7 cellular contexts compared by ENCODE assay signal in genomic region chr20:25602914-25603309, GRCh38. TPM values are rescaled to one million over a fixed set of nuclear protein-coding genes. Genes with fewer than 3 reads are reported as not detected.
A peak's percentile ranks its signal among the peaks of the same experiment; 100 is the strongest.
DNase-seq lines count a peak whose midpoint lies in the region; ATAC-seq and TF ChIP-seq lines count a peak whose summit lies in the region.
"Not testable (repeated sequence)": the region's sequence is repeated elsewhere in the genome, so short reads cannot be mapped to it uniquely, and the experiment has no call there.

No MANE protein-coding gene starts in this region.

- H3K4me3 ChIP-seq in liver (ENCODE audit: low read depth in 1 of 3, low read length in 3 of 3), result not testable (repeated sequence)

- TF ChIP-seq CTCF in WTC11 (IDR thresholded peaks at IDR 0.05); liver (IDR thresholded peaks at IDR 0.05; ENCODE audit: low read depth, low read length, missing input control): not testable (repeated sequence)

- not testable (repeated sequence) for H3K4me1 ChIP-seq in liver (ENCODE audit: control insufficient read depth in 4 of 4, insufficient read depth in 4 of 4, low read length in 3 of 4)

- not testable (repeated sequence) for DNase-seq in WTC11 (ENCODE audit: low spot score); activated CD4-positive, alpha-beta T cell treated with anti-CD3 and anti-CD28 coated beads, Interleukin-2, amount 10 ng/mL, durations not matched to agents 24 days and 14 days; activated T-cell treated with anti-CD3 and anti-CD28 coated beads, Interleukin-2, amount 50 U/mL, for 72 hours; activated naive CD4-positive, alpha-beta T cell treated with anti-CD3 and anti-CD28 coated beads, Interleukin-2, amount 50 U/mL, for 72 hours (ENCODE audit: low spot score in 2 of 2); stimulated activated effector memory CD8-positive, alpha-beta T cell treated with anti-CD3 and anti-CD28 coated beads, Interleukin-12 subunit alpha, Interleukin-12 subunit beta, amount 100 ng/mL, for 72 hours (ENCODE audit: low spot score in 2 of 2)

- TF ChIP-seq RAD21 in liver (IDR thresholded peaks at IDR 0.05), result not testable (repeated sequence)

- peak overlapping the region; percentile 62 to 79 for H3K27ac ChIP-seq in liver (ENCODE audit: low read depth in 1 of 2, low read length in 2 of 2)

- not testable (repeated sequence) for H3K4me1 Mint-ChIP-seq in WTC11; activated CD4-positive, alpha-beta T cell treated with anti-CD3 and anti-CD28 coated beads, Interleukin-2, amount 10 ng/mL, durations not matched to agents 24 days and 14 days; activated T-cell treated with anti-CD3 and anti-CD28 coated beads, Interleukin-2, amount 50 U/mL, for 72 hours (ENCODE audit: low read depth); stimulated activated effector memory CD8-positive, alpha-beta T cell treated with anti-CD3 and anti-CD28 coated beads, Interleukin-12 subunit alpha, Interleukin-12 subunit beta, amount 100 ng/mL, for 72 hours

- POLR2A ChIA-PET in WTC11 (lab: Charles Lee), result not testable (repeated sequence)

- H3K9me3 Mint-ChIP-seq in WTC11; activated CD4-positive, alpha-beta T cell treated with anti-CD3 and anti-CD28 coated beads, Interleukin-2, amount 10 ng/mL, durations not matched to agents 24 days and 14 days; activated T-cell treated with anti-CD3 and anti-CD28 coated beads, Interleukin-2, amount 50 U/mL, for 72 hours; activated naive CD4-positive, alpha-beta T cell treated with anti-CD3 and anti-CD28 coated beads, Interleukin-2, amount 50 U/mL, for 72 hours; stimulated activated effector memory CD8-positive, alpha-beta T cell treated with anti-CD3 and anti-CD28 coated beads, Interleukin-12 subunit alpha, Interleukin-12 subunit beta, amount 100 ng/mL, for 72 hours: not testable (repeated sequence)

- H3K9ac ChIP-seq in liver (ENCODE audit: low read depth in 1 of 2, low read length in 2 of 2), result not testable (repeated sequence)

- H3K4me3 Mint-ChIP-seq in WTC11; activated CD4-positive, alpha-beta T cell treated with anti-CD3 and anti-CD28 coated beads, Interleukin-2, amount 10 ng/mL, durations not matched to agents 24 days and 14 days; activated T-cell treated with anti-CD3 and anti-CD28 coated beads, Interleukin-2, amount 50 U/mL, for 72 hours; stimulated activated effector memory CD8-positive, alpha-beta T cell treated with anti-CD3 and anti-CD28 coated beads, Interleukin-12 subunit alpha, Interleukin-12 subunit beta, amount 100 ng/mL, for 72 hours: not testable (repeated sequence)

- not testable (repeated sequence) for H3K27me3 Mint-ChIP-seq in WTC11 (ENCODE audit: low read depth); activated CD4-positive, alpha-beta T cell treated with anti-CD3 and anti-CD28 coated beads, Interleukin-2, amount 10 ng/mL, durations not matched to agents 24 days and 14 days; activated T-cell treated with anti-CD3 and anti-CD28 coated beads, Interleukin-2, amount 50 U/mL, for 72 hours (ENCODE audit: low read depth)

- H3K9me3 ChIP-seq in liver (ENCODE audit: control insufficient read depth in 4 of 4, low read length in 3 of 4), result not testable (repeated sequence)

- not testable (repeated sequence) for H3K36me3 Mint-ChIP-seq in WTC11; activated CD4-positive, alpha-beta T cell treated with anti-CD3 and anti-CD28 coated beads, Interleukin-2, amount 10 ng/mL, durations not matched to agents 24 days and 14 days (ENCODE audit: low read depth); activated T-cell treated with anti-CD3 and anti-CD28 coated beads, Interleukin-2, amount 50 U/mL, for 72 hours (ENCODE audit: insufficient read depth in 2 of 2); activated naive CD4-positive, alpha-beta T cell treated with anti-CD3 and anti-CD28 coated beads, Interleukin-2, amount 50 U/mL, for 72 hours; stimulated activated effector memory CD8-positive, alpha-beta T cell treated with anti-CD3 and anti-CD28 coated beads, Interleukin-12 subunit alpha, Interleukin-12 subunit beta, amount 100 ng/mL, for 72 hours

- 55% methylated on average over 9 of the region's 9 CpGs for WGBS in liver

- not testable (repeated sequence) for H3K27me3 ChIP-seq in liver (ENCODE audit: control insufficient read depth in 4 of 4, insufficient read depth in 4 of 4, low read length in 3 of 4)

- CTCF ChIA-PET in WTC11 (lab: Charles Lee), result not testable (repeated sequence)

- not testable (repeated sequence) for H3K36me3 ChIP-seq in liver (ENCODE audit: control insufficient read depth in 4 of 4, insufficient read depth in 3 of 4, low read depth in 1 of 4, low read length in 3 of 4)

- not testable (repeated sequence) for H3K27ac Mint-ChIP-seq in WTC11; activated T-cell treated with anti-CD3 and anti-CD28 coated beads, Interleukin-2, amount 50 U/mL, for 72 hours; stimulated activated effector memory CD8-positive, alpha-beta T cell treated with anti-CD3 and anti-CD28 coated beads, Interleukin-12 subunit alpha, Interleukin-12 subunit beta, amount 100 ng/mL, for 72 hours
- peak overlapping the region; percentile 22 for H3K27ac Mint-ChIP-seq in activated CD4-positive, alpha-beta T cell treated with anti-CD3 and anti-CD28 coated beads, Interleukin-2, amount 10 ng/mL, durations not matched to agents 24 days and 14 days
- H3K27ac Mint-ChIP-seq in activated naive CD4-positive, alpha-beta T cell treated with anti-CD3 and anti-CD28 coated beads, Interleukin-2, amount 50 U/mL, for 72 hours, result peak overlapping the region in 1 of 2 donors; percentile 22

- intact Hi-C loops in activated CD4-positive, alpha-beta T cell treated with anti-CD3 and anti-CD28 coated beads, Interleukin-2, amount 10 ng/mL, durations not matched to agents 24 days and 14 days (cut with micrococcal nuclease), result loop anchor here (1.0 kb wide), 2 partner anchors 18 to 20 kb away; partner anchors contain the start of gene NINL

- ATAC-seq in HG02885 (IDR thresholded peaks at IDR 0.05; ENCODE audit: poor library complexity, unreplicated experiment), result peak; percentile 58
- ATAC-seq in WTC11, result not testable (repeated sequence)
- ATAC-seq in activated T-cell treated with anti-CD3 and anti-CD28 coated beads, Interleukin-2, amount 50 U/mL, for 72 hours (replicated peaks in 1 of 2), result peak; percentile 52 to 80
- ATAC-seq in activated naive CD4-positive, alpha-beta T cell treated with anti-CD3 and anti-CD28 coated beads, Interleukin-2, amount 50 U/mL, for 72 hours, result peak; percentile 84 to 94
- ATAC-seq in stimulated activated effector memory CD8-positive, alpha-beta T cell treated with anti-CD3 and anti-CD28 coated beads, Interleukin-12 subunit alpha, Interleukin-12 subunit beta, amount 100 ng/mL, for 72 hours, result peak; percentile 82

TF ChIP-seq in WTC11, 78 proteins besides CTCF, POLR2A, EP300 and RAD21:
- TF ChIP-seq GABPB1 (CRISPR knock-in tag; IDR thresholded peaks at IDR 0.05), result peak; percentile 78; the same call in 1 of the 2 replicates

TF ChIP-seq in liver, 16 proteins besides CTCF, POLR2A, EP300 and RAD21 (continues in another document):
- TF ChIP-seq JUND (IDR thresholded peaks at IDR 0.05) (peak; percentile 21 to 52), HNF4A (conservative IDR thresholded peaks at IDR 0.05) (peak; percentile 52 to 62), ZBTB33 (IDR thresholded peaks at IDR 0.05) (peak; percentile 39), SP1 (IDR thresholded peaks at IDR 0.05) (peak; percentile 72), EGR1 (IDR thresholded peaks at IDR 0.05; ENCODE audit: low read depth in 2 of 2) (peak in 1 of 2 donors; percentile 26)

RNA-seq across cellular contexts. Expression of gene NINL, which starts 17.6 kb away (rescaled TPM):
- total RNA-seq in WTC11 (2021) (34.4 to 36.3 TPM (median 36.0 TPM) in 3 replicates), liver (1 to 10 TPM; 2.8 to 3.6 TPM)
- total RNA-seq in activated CD4-positive, alpha-beta T cell treated with anti-CD3 and anti-CD28 coated beads, Interleukin-2, amount 10 ng/mL, durations not matched to agents 24 days and 14 days, result 3.0 and 3.5 TPM in 2 replicates
- total RNA-seq in activated T-cell treated with anti-CD3 and anti-CD28 coated beads, Interleukin-2, amount 50 U/mL, for 72 hours, result 1 to 10 TPM; 4.8 to 5.2 TPM
- 1 to 10 TPM; 3.2 to 5.5 TPM for total RNA-seq in activated naive CD4-positive, alpha-beta T cell treated with anti-CD3 and anti-CD28 coated beads, Interleukin-2, amount 50 U/mL, for 72 hours
- polyA plus RNA-seq in liver, result 1 to 10 TPM; 1.9 to 2.7 TPM

RNA-seq across cellular contexts. Expression of gene NANP, which starts 20.9 kb away (rescaled TPM):
- total RNA-seq in WTC11 (2021) (4.2 to 5.1 TPM (median 4.8 TPM) in 3 replicates), liver (1 to 10 TPM; 4.7 to 5.0 TPM)
- total RNA-seq in activated CD4-positive, alpha-beta T cell treated with anti-CD3 and anti-CD28 coated beads, Interleukin-2, amount 10 ng/mL, durations not matched to agents 24 days and 14 days, result 10.0 TPM in 2 replicates
- total RNA-seq in activated T-cell treated with anti-CD3 and anti-CD28 coated beads, Interleukin-2, amount 50 U/mL, for 72 hours, result 1 to 10 TPM; 3.8 to 4.3 TPM
- 1 to 10 TPM; 6.6 to 9.5 TPM for total RNA-seq in activated naive CD4-positive, alpha-beta T cell treated with anti-CD3 and anti-CD28 coated beads, Interleukin-2, amount 50 U/mL, for 72 hours
- 1 to 10 TPM; 1.5 to 1.8 TPM for polyA plus RNA-seq in liver
